Comparison of ENCODE assay signal across 16 cellular contexts in genomic region chr20:58712823-58713731, GRCh38. TPM values are rescaled to one million over a fixed set of nuclear protein-coding genes. Genes with fewer than 3 reads are reported as not detected.
DNase-seq lines count a peak whose midpoint lies in the region; ATAC-seq and TF ChIP-seq lines count a peak whose summit lies in the region.
"Had no signal": no experiment of that assay in that cellular context is flagged by ENCODE, and none has a peak within 500 bp of the region (broad histone marks: within the 10 kb centered on the region; RNA-seq: fewer than 3 reads in every experiment).

No MANE protein-coding gene starts in this region.

- TF ChIP-seq CTCF in chondrocyte (IDR thresholded peaks at IDR 0.05), result no peak
- no peak for TF ChIP-seq CTCF in mucosa of descending colon (IDR thresholded peaks at IDR 0.05)
- TF ChIP-seq CTCF in psoas muscle (IDR thresholded peaks at IDR 0.05), result no peak

- H3K27me3 Mint-ChIP-seq in chondrocyte (ENCODE audit: low read depth), result no peaks in the 10 kb centered on the region

- DNase-seq in AG08396 (ENCODE audit: low spot score), result peak; percentile 6
- DNase-seq in chondrocyte (ENCODE audit: low spot score), result peak; percentile 70
- DNase-seq in mucosa of descending colon, result peak in 2 of 3 donors; percentile 15 to 27
- no peak for DNase-seq in germinal center (ENCODE audit: low spot score)
- no peak for DNase-seq in MV-4-11 (lab: John Stamatoyannopoulos, UW)
- no peak for DNase-seq in psoas muscle
- DNase-seq: activated CD4-positive, CD25-positive, alpha-beta regulatory T cell; brain microvascular endothelial cell; effector memory CD4-positive, alpha-beta T cell; NCI-H524 treated with DMSO at 0.1 percent for 48 hours had no signal

- H3K27ac ChIP-seq in BLaER1 (0 out of 2 replicates have a peak overlapping the region, but pooled peaks have one; percentile 9), psoas muscle (no peak overlapping the region)
- H3K27ac ChIP-seq: brain microvascular endothelial cell, HL-60, parathyroid adenoma had no signal

- ATAC-seq in mucosa of descending colon (no peak), GM18873 (IDR thresholded peaks at IDR 0.05; ENCODE audit: low FRiP score, unreplicated experiment) (no peak), psoas muscle (no peak)
- ATAC-seq: GM12878 had no signal

- no peak overlapping the region for H3K9ac ChIP-seq in BLaER1
- H3K9ac ChIP-seq: parathyroid adenoma had no signal

- H3K27ac Mint-ChIP-seq in chondrocyte (ENCODE audit: unreplicated experiment), result no peak overlapping the region

- H4K20me1 ChIP-seq in BLaER1, result no peaks in the 10 kb centered on the region

- 92 to 95% (median 94%) methylated on average over 23 of the region's 23 CpGs for WGBS in psoas muscle, 3 donors

- no peaks in the 10 kb centered on the region for H3K4me1 Mint-ChIP-seq in chondrocyte (ENCODE audit: low read depth)
- H3K4me1 Mint-ChIP-seq: CD14-positive monocyte had no signal

- H3K9me3 ChIP-seq in BLaER1, result no peaks in the 10 kb centered on the region
- no peaks in the 10 kb centered on the region for H3K9me3 ChIP-seq in mucosa of descending colon
- no peaks in the 10 kb centered on the region for H3K9me3 ChIP-seq in psoas muscle

- no peaks in the 10 kb centered on the region for H3K36me3 Mint-ChIP-seq in chondrocyte (ENCODE audit: low read depth)

- H3K4me2 ChIP-seq in BLaER1, result peak overlapping the region; percentile 45

- H3K4me1 ChIP-seq in BLaER1 (peaks cover 46% of the 10 kb centered on the region), mucosa of descending colon (ENCODE audit: low read depth) (no peaks in the 10 kb centered on the region), psoas muscle (no peaks in the 10 kb centered on the region)
- H3K4me1 ChIP-seq: parathyroid adenoma had no signal

- H3K27me3 ChIP-seq in BLaER1 (no peaks in the 10 kb centered on the region), psoas muscle (ENCODE audit: insufficient read depth in 3 of 3, low read length in 2 of 3) (no peaks in the 10 kb centered on the region)
- H3K27me3 ChIP-seq: brain microvascular endothelial cell had no signal

- no peak overlapping the region for H3K4me3 Mint-ChIP-seq in chondrocyte (ENCODE audit: unreplicated experiment)
- H3K4me3 Mint-ChIP-seq: CD14-positive monocyte had no signal

- 0 out of 2 replicates have a peak, but pooled peaks cover 4% of the 10 kb centered on the region for H3K36me3 ChIP-seq in BLaER1
- H3K36me3 ChIP-seq in mucosa of descending colon (ENCODE audit: low read depth), result no peaks in the 10 kb centered on the region
- H3K36me3 ChIP-seq in psoas muscle (ENCODE audit: insufficient read depth in 1 of 2, low read depth in 1 of 2), result peaks cover 0 to 43% of the 10 kb centered on the region in 2 donors
- H3K36me3 ChIP-seq: brain microvascular endothelial cell had no signal

- intact Hi-C loops in mucosa of descending colon (cut with DNase I, micrococcal nuclease) (no loop called here), psoas muscle (cut with DNase I) (no loop called here)

- H3K4me3 ChIP-seq in BLaER1 (no peak overlapping the region), mucosa of descending colon (no peak overlapping the region), psoas muscle (no peak overlapping the region)
- H3K4me3 ChIP-seq: GM12878 had no signal

- H3K9me3 Mint-ChIP-seq in chondrocyte (ENCODE audit: low read depth), result no peaks in the 10 kb centered on the region

RNA-seq across cellular contexts. Expression of gene NPEPL1, which starts 20.5 kb away (rescaled TPM):
- 10.2 to 32.8 TPM (median 31.3 TPM) in 3 replicates for total RNA-seq in chondrocyte
- total RNA-seq in mucosa of descending colon, result 10 to 100 TPM; 26.8 to 41.6 (median 30.8) TPM
- 10 to 100 TPM; 29.1 to 52.3 (median 36.4) TPM for total RNA-seq in psoas muscle
- polyA plus RNA-seq in psoas muscle, result 10 to 100 TPM; 18.4 to 41.9 (median 29.1) TPM

Comparison
In these comparisons a context has a peak if more than half of its experiments do, and no peak if none do; other contexts are left out.
1. DNase-seq: peak in AG08396 (single experiment), chondrocyte (single experiment) and mucosa of descending colon (2 of 3); none in germinal center (single experiment), MV-4-11 (single experiment) and psoas muscle (0 of 2).